In the genomic region with DNA sequence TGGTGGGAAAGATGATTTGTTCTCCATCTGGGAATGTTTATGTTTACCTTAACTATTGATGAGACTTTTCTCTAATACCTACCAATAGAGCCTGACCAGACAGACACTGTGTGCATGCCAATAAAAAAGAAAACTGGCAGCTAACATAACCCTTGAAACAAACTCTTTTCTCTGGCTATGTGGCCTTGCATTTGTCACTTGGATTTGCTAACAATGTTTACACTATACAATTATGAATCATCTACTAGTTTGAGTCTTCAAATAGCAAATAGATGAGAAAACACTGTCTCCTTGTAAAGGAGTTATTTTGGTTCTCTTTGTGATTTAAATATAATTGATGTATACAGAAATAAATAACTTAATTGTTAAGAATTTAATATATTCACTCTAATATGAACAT, we compare ENCODE assay signal across 20 cellular contexts.
DNase-seq lines count a peak whose midpoint lies in the region; ATAC-seq, FAIRE-seq and TF ChIP-seq lines count a peak whose summit lies in the region.
"Had no signal": no experiment of that assay in that cellular context is flagged by ENCODE, and none has a peak within 500 bp of the region (broad histone marks: within the 10 kb centered on the region; RNA-seq: fewer than 3 reads in every experiment).

No MANE protein-coding gene starts in this region.

- H3K4me3 ChIP-seq in MG63: no peak overlapping the region
- no peak overlapping the region for H3K4me3 ChIP-seq in endodermal cell (ENCODE audit: low read length)
- no peak overlapping the region for H3K4me3 ChIP-seq in skeletal muscle cell (ENCODE audit: low read depth, low read length)
- no peak overlapping the region for H3K4me3 ChIP-seq in right lobe of liver
- H3K4me3 ChIP-seq: ovary had no signal

- H3K4me1 Mint-ChIP-seq in endodermal cell: peaks cover 19% of the 10 kb centered on the region
- peaks cover 6% of the 10 kb centered on the region for H3K4me1 Mint-ChIP-seq in mesothelial cell of epicardium
- H3K4me1 Mint-ChIP-seq: CD4-positive, CD25-positive, alpha-beta regulatory T cell had no signal

- H3K36me3 ChIP-seq in MG63 (no peaks in the 10 kb centered on the region), endodermal cell (ENCODE audit: control insufficient read depth, insufficient read depth, low read length) (no peaks in the 10 kb centered on the region), right lobe of liver (no peaks in the 10 kb centered on the region)
- H3K36me3 ChIP-seq: ovary had no signal

- H3K4me3 Mint-ChIP-seq in endodermal cell: no peak overlapping the region
- no peak overlapping the region for H3K4me3 Mint-ChIP-seq in mesothelial cell of epicardium
- H3K4me3 Mint-ChIP-seq: CD4-positive, CD25-positive, alpha-beta regulatory T cell; stimulated activated naive CD8-positive, alpha-beta T cell treated with anti-CD3 and anti-CD28 coated beads, Interleukin-15, Interleukin-2, amounts not matched to agents 100 ng/mL and 50 ng/mL, for 24 hours had no signal

- TF ChIP-seq CTCF in endodermal cell (conservative IDR thresholded peaks at IDR 0.05) (no peak), mesothelial cell of epicardium (IDR thresholded peaks at IDR 0.05; ENCODE audit: unreplicated experiment) (no peak), right lobe of liver (IDR thresholded peaks at IDR 0.05) (no peak)

- DNase-seq in ELR (ENCODE audit: low read depth): peak; percentile 70
- peak; percentile 2 for DNase-seq in MG63
- no peak for DNase-seq in endodermal cell
- peak; percentile 2 for DNase-seq in skeletal muscle cell (ENCODE audit: low read depth)
- no peak for DNase-seq in urothelium cell line (ENCODE audit: low spot score)
- DNase-seq in mesothelial cell of epicardium (ENCODE audit: low spot score in 2 of 2, unreplicated experiment in 2 of 2): no peak
- no peak for DNase-seq in right lobe of liver
- DNase-seq: activated CD4-positive, alpha-beta T cell treated with anti-CD3 and anti-CD28 coated beads for 1 hour; activated CD8-positive, alpha-beta memory T cell treated with anti-CD3 and anti-CD28 coated beads, Interleukin-2, amount 50 U/mL, for 4 hours; activated naive CD4-positive, alpha-beta T cell treated with Interleukin-2 at 50 U/mL for 16 hours; CD4-positive, CD25-positive, alpha-beta regulatory T cell; effector memory CD4-positive, alpha-beta T cell; glutamatergic neuron; MM.1S; NCI-H2081 treated with DMSO at 0.1 percent for 48 hours; ovary had no signal

- no peaks in the 10 kb centered on the region for H3K9me3 ChIP-seq in MG63
- H3K9me3 ChIP-seq in endodermal cell (ENCODE audit: control insufficient read depth, low read length): peaks cover 20% of the 10 kb centered on the region
- H3K9me3 ChIP-seq in right lobe of liver: no peaks in the 10 kb centered on the region
- H3K9me3 ChIP-seq: ovary had no signal

- ATAC-seq in right lobe of liver (no peak), HG03439 (IDR thresholded peaks at IDR 0.05; ENCODE audit: unreplicated experiment) (no peak)

- H3K36me3 Mint-ChIP-seq in endodermal cell (ENCODE audit: low read depth): peaks cover 11% of the 10 kb centered on the region
- no peaks in the 10 kb centered on the region for H3K36me3 Mint-ChIP-seq in mesothelial cell of epicardium
- H3K36me3 Mint-ChIP-seq: CD4-positive, CD25-positive, alpha-beta regulatory T cell had no signal

- TF ChIP-seq POLR2A in right lobe of liver (IDR thresholded peaks at IDR 0.05): no peak

- H3K27ac Mint-ChIP-seq in endodermal cell: peak overlapping the region; percentile 82
- no peak overlapping the region for H3K27ac Mint-ChIP-seq in mesothelial cell of epicardium
- H3K27ac Mint-ChIP-seq: CD4-positive, CD25-positive, alpha-beta regulatory T cell; stimulated activated naive CD8-positive, alpha-beta T cell treated with anti-CD3 and anti-CD28 coated beads, Interleukin-15, Interleukin-2, amounts not matched to agents 100 ng/mL and 50 ng/mL, for 24 hours had no signal

- no peaks in the 10 kb centered on the region for H3K27me3 ChIP-seq in MG63
- no peaks in the 10 kb centered on the region for H3K27me3 ChIP-seq in endodermal cell (ENCODE audit: control insufficient read depth, insufficient read depth, low read length, poor library complexity, severe bottlenecking)
- H3K27me3 ChIP-seq in right lobe of liver: no peaks in the 10 kb centered on the region
- H3K27me3 ChIP-seq: ovary had no signal

- H3K9me3 Mint-ChIP-seq in endodermal cell: peaks cover 14% of the 10 kb centered on the region
- peaks cover 5% of the 10 kb centered on the region for H3K9me3 Mint-ChIP-seq in mesothelial cell of epicardium
- H3K9me3 Mint-ChIP-seq: stimulated activated naive CD8-positive, alpha-beta T cell treated with anti-CD3 and anti-CD28 coated beads, Interleukin-15, Interleukin-2, amounts not matched to agents 100 ng/mL and 50 ng/mL, for 24 hours had no signal

- intact Hi-C loops in right lobe of liver (cut with DNase I): no loop called here

- H3K27ac ChIP-seq in endodermal cell (ENCODE audit: low read depth, low read length) (no peak overlapping the region), right lobe of liver (no peak overlapping the region)
- H3K27ac ChIP-seq: HL-60, ovary had no signal

- no peak for FAIRE-seq in urothelium cell line (lab: Jason Lieb, UNC)
- FAIRE-seq: GM12892 had no signal

- H3K9ac ChIP-seq in endodermal cell (ENCODE audit: extremely low read depth, low read length, poor library complexity, severe bottlenecking): no peak overlapping the region

- H3K4me1 ChIP-seq in endodermal cell (ENCODE audit: control insufficient read depth, insufficient read depth, low read length) (peaks cover 3% of the 10 kb centered on the region), right lobe of liver (no peaks in the 10 kb centered on the region)

- H3K27me3 Mint-ChIP-seq in endodermal cell (ENCODE audit: insufficient read depth) (no peaks in the 10 kb centered on the region), mesothelial cell of epicardium (ENCODE audit: low read depth) (no peaks in the 10 kb centered on the region)
- H3K27me3 Mint-ChIP-seq: CD4-positive, CD25-positive, alpha-beta regulatory T cell; stimulated activated naive CD8-positive, alpha-beta T cell treated with anti-CD3 and anti-CD28 coated beads, Interleukin-15, Interleukin-2, amounts not matched to agents 100 ng/mL and 50 ng/mL, for 24 hours had no signal

Comparison
In these comparisons a context has a peak if more than half of its experiments do, and no peak if none do; other contexts are left out.
1. DNase-seq: peak in ELR (single experiment), MG63 (single experiment) and skeletal muscle cell (single experiment); none in endodermal cell (single experiment), urothelium cell line (single experiment), mesothelial cell of epicardium (0 of 2) and right lobe of liver (0 of 3).